In the genomic region with DNA sequence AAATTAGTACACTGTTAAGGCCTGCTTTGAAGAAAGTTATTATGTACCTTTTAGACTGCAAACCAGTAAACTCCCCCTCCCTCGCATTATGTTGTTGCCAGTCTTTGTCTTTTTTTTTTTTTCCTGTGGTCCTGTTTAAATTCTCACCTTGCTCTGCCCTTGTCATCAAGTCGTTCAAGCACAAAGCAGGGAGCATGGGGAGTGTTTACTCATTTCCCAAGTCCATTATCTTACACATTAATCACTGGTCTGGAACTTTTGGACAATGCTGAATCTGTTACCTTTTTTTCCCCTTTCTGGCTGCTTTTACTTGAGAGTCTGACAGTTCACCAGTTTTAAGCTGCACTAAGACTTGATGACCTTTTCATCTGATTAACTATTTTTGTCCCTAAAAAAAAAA, we compare ENCODE assay signal across 17 cellular contexts.
A peak's percentile ranks its signal among the peaks of the same experiment; 100 is the strongest.
DNase-seq lines count a peak whose midpoint lies in the region; ATAC-seq and TF ChIP-seq lines count a peak whose summit lies in the region.
"Had no signal": no experiment of that assay in that cellular context is flagged by ENCODE, and none has a peak within 500 bp of the region (broad histone marks: within the 10 kb centered on the region; RNA-seq: fewer than 3 reads in every experiment).

No MANE protein-coding gene starts in this region.

- H3K9me3 Mint-ChIP-seq in activated T-cell treated with anti-CD3 and anti-CD28 coated beads, Interleukin-2, amount 50 U/mL, for 72 hours, result peaks cover 0 to 1% of the 10 kb centered on the region in 2 donors

- H3K27ac ChIP-seq in mesodermal cell (ENCODE audit: low read depth, low read length, severe bottlenecking), result peak overlapping the region; percentile 46
- H3K27ac ChIP-seq in vagina, result no peak overlapping the region
- H3K27ac ChIP-seq: SJSA1 had no signal

- 0% methylated on average over 1 of the region's 2 CpGs; no CpG with 5 or more reads in 1 of the 2 experiments for WGBS in mesodermal cell (ENCODE audit: insufficient coverage in 2 of 2), 2 experiments

- no peaks in the 10 kb centered on the region for H3K4me1 Mint-ChIP-seq in activated T-cell treated with anti-CD3 and anti-CD28 coated beads, Interleukin-2, amount 50 U/mL, for 72 hours (ENCODE audit: low read depth)
- H3K4me1 Mint-ChIP-seq: memory B cell had no signal

- no peaks in the 10 kb centered on the region for H3K27me3 Mint-ChIP-seq in activated T-cell treated with anti-CD3 and anti-CD28 coated beads, Interleukin-2, amount 50 U/mL, for 72 hours (ENCODE audit: low read depth)
- H3K27me3 Mint-ChIP-seq: memory B cell had no signal

- H3K4me3 ChIP-seq in mesodermal cell (ENCODE audit: extremely low read depth, insufficient read depth, low read length, poor library complexity, severe bottlenecking), result no peak overlapping the region
- H3K4me3 ChIP-seq in vagina, result no peak overlapping the region
- H3K4me3 ChIP-seq: SJSA1 had no signal

- no peak for ATAC-seq in activated T-cell treated with anti-CD3 and anti-CD28 coated beads, Interleukin-2, amount 50 U/mL, for 72 hours (replicated peaks in 1 of 2)
- no peak for ATAC-seq in HG03095 (IDR thresholded peaks at IDR 0.05; ENCODE audit: unreplicated experiment)

- intact Hi-C loops in vagina (cut with DNase I), result no loop called here

- DNase-seq in NCI-H1092 treated with DMSO at 0.1 percent for 48 hours (lab: John Stamatoyannopoulos, UW), result peak; percentile 55
- DNase-seq in dermis blood vessel endothelial cell, result peak; percentile 65
- no peak for DNase-seq in vagina (ENCODE audit: extremely low spot score in 2 of 2)
- DNase-seq in activated T-cell treated with anti-CD3 and anti-CD28 coated beads, Interleukin-2, amount 50 U/mL, for 72 hours, result no peak
- no peak for DNase-seq in NCI-H526 treated with DMSO at 0.1 percent for 48 hours (lab: John Stamatoyannopoulos, UW)
- DNase-seq: activated CD4-positive, alpha-beta T cell treated with anti-CD3 and anti-CD28 coated beads, Interleukin-2, amount 50 U/mL, for 48 hours; anterior cingulate cortex; KG1; NCI-H187; posterior cingulate gyrus; stimulated activated CD4-positive, alpha-beta T cell treated with anti-CD3 and anti-CD28 coated beads, Interleukin-15, amount 100 ng/mL, for 24 hours; substantia nigra had no signal

- no peak overlapping the region for H3K4me3 Mint-ChIP-seq in activated T-cell treated with anti-CD3 and anti-CD28 coated beads, Interleukin-2, amount 50 U/mL, for 72 hours
- H3K4me3 Mint-ChIP-seq: memory B cell had no signal

- no peak for TF ChIP-seq CTCF in vagina (IDR thresholded peaks at IDR 0.05)

- no peaks in the 10 kb centered on the region for H3K36me3 ChIP-seq in ES-I3 (ENCODE audit: insufficient read depth, low read length)
- H3K36me3 ChIP-seq in mesodermal cell (ENCODE audit: control insufficient read depth, insufficient read depth, low read length), result no peaks in the 10 kb centered on the region
- no peaks in the 10 kb centered on the region for H3K36me3 ChIP-seq in vagina
- H3K36me3 ChIP-seq: SJSA1 had no signal

- peaks cover 30% of the 10 kb centered on the region for H3K4me1 ChIP-seq in ES-I3 (ENCODE audit: insufficient read depth, low read length)
- H3K4me1 ChIP-seq in mesodermal cell (ENCODE audit: control insufficient read depth, insufficient read depth, low read length, poor library complexity, severe bottlenecking), result peaks cover 14% of the 10 kb centered on the region
- no peaks in the 10 kb centered on the region for H3K4me1 ChIP-seq in vagina
- H3K4me1 ChIP-seq: SJSA1 had no signal

- H3K27me3 ChIP-seq in vagina, result no peaks in the 10 kb centered on the region
- H3K27me3 ChIP-seq: SJSA1 had no signal

- no peak overlapping the region for H3K27ac Mint-ChIP-seq in activated T-cell treated with anti-CD3 and anti-CD28 coated beads, Interleukin-2, amount 50 U/mL, for 72 hours
- H3K27ac Mint-ChIP-seq: memory B cell had no signal

- peak overlapping the region; percentile 16; the same call in 1 of the 2 replicates for H3K9ac ChIP-seq in ES-I3 (ENCODE audit: low read depth, low read length)

- TF ChIP-seq POLR2A in vagina (IDR thresholded peaks at IDR 0.05), result no peak

- H3K36me3 Mint-ChIP-seq in activated T-cell treated with anti-CD3 and anti-CD28 coated beads, Interleukin-2, amount 50 U/mL, for 72 hours (ENCODE audit: insufficient read depth in 2 of 2), result no peaks in the 10 kb centered on the region
- H3K36me3 Mint-ChIP-seq: memory B cell had no signal

- H3K9me3 ChIP-seq in ES-I3 (ENCODE audit: control insufficient read depth, insufficient read depth, low read length), result no peaks in the 10 kb centered on the region
- H3K9me3 ChIP-seq in mesodermal cell (ENCODE audit: control insufficient read depth, low read length), result no peaks in the 10 kb centered on the region
- no peaks in the 10 kb centered on the region for H3K9me3 ChIP-seq in vagina
- H3K9me3 ChIP-seq: SJSA1 had no signal

Comparison
In these comparisons a context has a peak if more than half of its experiments do, and no peak if none do; other contexts are left out.
1. DNase-seq: peak in NCI-H1092 treated with DMSO at 0.1 percent for 48 hours (single experiment) and dermis blood vessel endothelial cell (single experiment); none in vagina (0 of 2), activated T-cell treated with anti-CD3 and anti-CD28 coated beads, Interleukin-2, amount 50 U/mL, for 72 hours (0 of 2) and NCI-H526 treated with DMSO at 0.1 percent for 48 hours (single experiment).